In genomic region chr22:38419864-38420172, GRCh38 we compare ENCODE assay signal across 27 cellular contexts. TPM values are rescaled to one million over a fixed set of nuclear protein-coding genes. Genes with fewer than 3 reads are reported as not detected.
DNase-seq lines count a peak whose midpoint lies in the region; ATAC-seq, FAIRE-seq and TF ChIP-seq lines count a peak whose summit lies in the region.
"Had no signal": no experiment of that assay in that cellular context is flagged by ENCODE, and none has a peak within 500 bp of the region (broad histone marks: within the 10 kb centered on the region; RNA-seq: fewer than 3 reads in every experiment).

No MANE protein-coding gene starts in this region.

- no peaks in the 10 kb centered on the region for H3K36me3 Mint-ChIP-seq in GM23338 (ENCODE audit: low read depth)

- no peak overlapping the region for H4K91ac ChIP-seq in H1 (replicated peaks; ENCODE audit: insufficient read length, low read length)

- H3K56ac ChIP-seq in H1 (replicated peaks; ENCODE audit: insufficient read length, low read depth, low read length) = no peak overlapping the region

- H4K8ac ChIP-seq in H1 (ENCODE audit: extremely low read depth, insufficient read depth, low read length) = no peak overlapping the region

- H2BK5ac ChIP-seq in H1 (ENCODE audit: low read depth, low read length) = 0 out of 2 replicates have a peak overlapping the region, but pooled peaks have one; percentile 13

- CTCF ChIA-PET in HEK293 (lab: Yijun Ruan, JAX) (interaction anchor here (1.4 kb wide), 1 partner anchor 8 kb away, joined by 3 read pairs; no protein-coding TSS in a partner anchor), H1 (lab: Charles Lee; ENCODE audit: partially characterized antibody) (interaction anchor here (0.6 to 2.8 kb wide), 8 partner anchors 8 to 1140 kb away, joined by 3 to 14 read pairs (median 3); partner anchors contain the start of gene KDELR3)

- H3K23me2 ChIP-seq in H1 (ENCODE audit: low read depth, low read length) = 0 out of 2 replicates have a peak, but pooled peaks cover 3% of the 10 kb centered on the region

- intact Hi-C loops in psoas muscle (cut with DNase I) = loop anchor here in 1 of 2 donors (10.0 kb wide), 1 partner anchor 155 kb away; the partner anchor contains the start of gene DMC1

- H3K4me2 ChIP-seq in GM23338 (no peak overlapping the region), H1 (ENCODE audit: insufficient read depth in 1 of 2, low read depth in 2 of 2, low read length in 2 of 2) (no peak overlapping the region), osteoblast (ENCODE audit: insufficient read depth, low read length) (no peak overlapping the region)
- H3K4me2 ChIP-seq: A549 had no signal

- H3K27me3 Mint-ChIP-seq in GM23338 (ENCODE audit: insufficient read depth, low read depth, poor library complexity) = peaks cover 20% of the 10 kb centered on the region
- H3K27me3 Mint-ChIP-seq: CD4-positive, alpha-beta T cell had no signal

- TF ChIP-seq CTCF in GM23338 (conservative IDR thresholded peaks at IDR 0.05; ENCODE audit: low read depth in 2 of 2) = no peak
- no peak for TF ChIP-seq CTCF in HEK293 (tag by site-specific recombination; IDR thresholded peaks at IDR 0.05)
- no peak for TF ChIP-seq CTCF in H1 (IDR thresholded peaks at IDR 0.05; ENCODE audit: control extremely low read depth in 1 of 3, insufficient read depth in 1 of 3, low read depth in 1 of 3, low read length in 3 of 3)
- no peak for TF ChIP-seq CTCF in osteoblast (IDR thresholded peaks at IDR 0.05; ENCODE audit: extremely low read depth, low read depth, low read length)
- no peak for TF ChIP-seq CTCF in psoas muscle (IDR thresholded peaks at IDR 0.05)
- TF ChIP-seq CTCF in omental fat pad (IDR thresholded peaks at IDR 0.05) = no peak

- no peak for DNase-seq in GM23338 (ENCODE audit: low spot score)
- no peak for DNase-seq in H1 (ENCODE audit: low read depth in 1 of 2, low spot score in 2 of 2)
- peak; percentile 31 for DNase-seq in osteoblast (ENCODE audit: insufficient read length, low spot score, missing footprints)
- DNase-seq in psoas muscle = no peak
- no peak for DNase-seq in omental fat pad (ENCODE audit: low spot score)
- DNase-seq: AML-193; CD4-positive, alpha-beta T cell; DMS53; EL; GDM1; Kasumi-1; NCI-H1092 treated with DMSO at 0.1 percent for 48 hours; NCI-H1436; NCI-H187; NCI-H2081 treated with DMSO at 0.1 percent for 48 hours; NCI-H2171; NCI-H226; NCI-H510A; RPMI8226; SIG-M5 had no signal

- H3K9me3 Mint-ChIP-seq in GM23338 = no peaks in the 10 kb centered on the region
- H3K9me3 Mint-ChIP-seq: CD4-positive, alpha-beta T cell had no signal

- H3K4me1 ChIP-seq in GM23338 (ENCODE audit: insufficient read depth) (peaks cover 7% of the 10 kb centered on the region), HEK293 (ENCODE audit: control insufficient read depth, insufficient read depth, low read length) (no peaks in the 10 kb centered on the region), H1 (replicated peaks in 1 of 4; ENCODE audit: control insufficient read depth in 3 of 4, insufficient read depth in 4 of 4, low read length in 3 of 4) (peaks cover 3 to 33% (median 12%) of the 10 kb centered on the region in 4 experiments; a peak in 6 of 7 replicates), osteoblast (ENCODE audit: insufficient read depth, low read length) (no peaks in the 10 kb centered on the region), psoas muscle (no peaks in the 10 kb centered on the region)
- H3K4me1 ChIP-seq: A549 had no signal

- no peak overlapping the region; the same call in 1 of the 2 replicates for H2BK15ac ChIP-seq in H1 (ENCODE audit: low read length)

- H3F3A ChIP-seq in GM23338 (replicated peaks; ENCODE audit: low read depth) = 0 out of 2 replicates have a peak, but pooled peaks cover 2% of the 10 kb centered on the region

- H3K9me3 ChIP-seq in HEK293 (ENCODE audit: control insufficient read depth, insufficient read depth, low read depth, low read length) = no peaks in the 10 kb centered on the region
- H3K9me3 ChIP-seq in H1 (ENCODE audit: insufficient read depth in 2 of 2, low read depth in 1 of 2, low read length in 1 of 2) = no peaks in the 10 kb centered on the region
- no peaks in the 10 kb centered on the region for H3K9me3 ChIP-seq in osteoblast (ENCODE audit: low read depth, low read length)
- no peaks in the 10 kb centered on the region for H3K9me3 ChIP-seq in psoas muscle
- H3K9me3 ChIP-seq: A549; BLaER1 treated with 17β-estradiol and CSF1 and Interleukin-3, amounts not matched to agents 10 nM and 100 nM had no signal

- TF ChIP-seq EP300 in H1 (IDR thresholded peaks at IDR 0.05; ENCODE audit: borderline replicate concordance in 1 of 2, low read depth in 2 of 2, low read length in 2 of 2) = no peak

- H3K27me3 ChIP-seq in GM23338 (ENCODE audit: insufficient read depth) (no peaks in the 10 kb centered on the region), H1 (replicated peaks in 1 of 4; ENCODE audit: control insufficient read depth in 3 of 4, extremely low read depth in 1 of 4, insufficient read depth in 3 of 4, low read length in 3 of 4) (no peaks in the 10 kb centered on the region), osteoblast (ENCODE audit: insufficient read depth, low read length) (no peaks in the 10 kb centered on the region), psoas muscle (ENCODE audit: insufficient read depth in 3 of 3, low read length in 2 of 3) (no peaks in the 10 kb centered on the region)
- H3K27me3 ChIP-seq: BLaER1 treated with 17β-estradiol and CSF1 and Interleukin-3, amounts not matched to agents 10 nM and 100 nM had no signal

- H2BK12ac ChIP-seq in H1 (ENCODE audit: low read depth, low read length) = 0 out of 2 replicates have a peak overlapping the region, but pooled peaks have one; percentile 55

- no peak overlapping the region; a peak in 2 of 7 replicates for H3K9ac ChIP-seq in H1 (replicated peaks in 1 of 4; ENCODE audit: extremely low read depth in 1 of 4, low read depth in 3 of 4, low read length in 3 of 4)

- H3K79me1 ChIP-seq in H1 (ENCODE audit: low read depth, low read length) = no peaks in the 10 kb centered on the region

- peak overlapping the region; percentile 62; the same call in 1 of the 2 replicates for H3K18ac ChIP-seq in H1 (ENCODE audit: extremely low read depth, low read length)

- H3K4me3 ChIP-seq in GM23338 (no peak overlapping the region), HEK293 (ENCODE audit: low read depth, low read length) (no peak overlapping the region), H1 (ENCODE audit: extremely low read depth in 1 of 4, insufficient read depth in 2 of 4, low read depth in 3 of 4, low read length in 4 of 4) (no peak overlapping the region), osteoblast (ENCODE audit: insufficient read depth, low read length) (no peak overlapping the region), psoas muscle (no peak overlapping the region)
- H3K4me3 ChIP-seq: A549; BLaER1 treated with 17β-estradiol and CSF1 and Interleukin-3, amounts not matched to agents 10 nM and 100 nM; SK-N-MC had no signal

- H4K5ac ChIP-seq in H1 (ENCODE audit: insufficient read length, low read depth, low read length) = no peak overlapping the region

- H3K14ac ChIP-seq in H1 (ENCODE audit: insufficient read length) = no peak overlapping the region

- FAIRE-seq in H1 (lab: Jason Lieb, UNC) = no peak
- FAIRE-seq: A549, GM12891 had no signal

- H3K27ac ChIP-seq in GM23338 (ENCODE audit: low read depth) (no peak overlapping the region), HEK293 (ENCODE audit: extremely low read depth, low read depth, low read length) (no peak overlapping the region), H1 (ENCODE audit: low read depth, low read length) (no peak overlapping the region), osteoblast (ENCODE audit: low read depth, low read length) (no peak overlapping the region), psoas muscle (no peak overlapping the region)
- H3K27ac ChIP-seq: A549; BLaER1 treated with 17β-estradiol and CSF1 and Interleukin-3, amounts not matched to agents 10 nM and 100 nM; SK-N-MC had no signal

- H3K23ac ChIP-seq in H1 (ENCODE audit: insufficient read length) = no peak overlapping the region

- ATAC-seq in GM23338 (no peak), psoas muscle (no peak), HG03432 (IDR thresholded peaks at IDR 0.05; ENCODE audit: unreplicated experiment) (no peak), omental fat pad (ENCODE audit: low FRiP score) (no peak)
- ATAC-seq: A549 had no signal

- H3K36me3 ChIP-seq in GM23338 (ENCODE audit: insufficient read depth) = no peaks in the 10 kb centered on the region
- H3K36me3 ChIP-seq in HEK293 (ENCODE audit: control insufficient read depth in 2 of 2, insufficient read depth in 1 of 2, low read length in 2 of 2) = no peaks in the 10 kb centered on the region
- no peaks in the 10 kb centered on the region for H3K36me3 ChIP-seq in H1 (ENCODE audit: control insufficient read depth in 2 of 4, insufficient read depth in 4 of 4, low read length in 3 of 4)
- no peaks in the 10 kb centered on the region for H3K36me3 ChIP-seq in osteoblast (ENCODE audit: insufficient read depth, low read length)
- no peaks in the 10 kb centered on the region for H3K36me3 ChIP-seq in psoas muscle (ENCODE audit: insufficient read depth in 1 of 2, low read depth in 1 of 2)
- H3K36me3 ChIP-seq: BLaER1 treated with 17β-estradiol and CSF1 and Interleukin-3, amounts not matched to agents 10 nM and 100 nM had no signal

- no peak for TF ChIP-seq RAD21 in H1 (IDR thresholded peaks at IDR 0.05 in 1 of 2, conservative IDR thresholded peaks at IDR 0.05 in 1 of 2; ENCODE audit: low read depth in 2 of 2, low read length in 2 of 2)

- H3K4ac ChIP-seq in H1 (replicated peaks; ENCODE audit: insufficient read length, low read depth, low read length) = no peak overlapping the region

- H3K9me2 ChIP-seq in GM23338 (ENCODE audit: insufficient read depth) = no peaks in the 10 kb centered on the region

- H3K27ac Mint-ChIP-seq in GM23338 = no peak overlapping the region
- H3K27ac Mint-ChIP-seq: CD4-positive, alpha-beta T cell had no signal

- no peaks in the 10 kb centered on the region for H3K79me2 ChIP-seq in GM23338 (replicated peaks; ENCODE audit: insufficient read depth)
- H3K79me2 ChIP-seq in H1 (ENCODE audit: control insufficient read depth in 1 of 2, insufficient read depth in 2 of 2, low read length in 2 of 2) = no peaks in the 10 kb centered on the region
- no peaks in the 10 kb centered on the region for H3K79me2 ChIP-seq in osteoblast (ENCODE audit: insufficient read depth, low read length)

- no peak for TF ChIP-seq POLR2A in H1 (IDR thresholded peaks at IDR 0.05; ENCODE audit: control extremely low read depth in 1 of 2, low read depth in 2 of 2, low read length in 2 of 2)

- peaks cover 36% of the 10 kb centered on the region for H3K4me1 Mint-ChIP-seq in GM23338

- POLR2A ChIA-PET in HEK293 (lab: Yijun Ruan, JAX) = interaction anchor here (0.8 kb wide), 1 partner anchor 17 kb away, joined by 3 read pairs; no protein-coding TSS in a partner anchor
- POLR2A ChIA-PET in H1 (lab: Charles Lee; ENCODE audit: partially characterized antibody) = interaction anchor here (0.7 to 2.7 kb wide), 7 partner anchors 10 to 262 kb away, joined by 3 to 9 read pairs (median 3); partner anchors contain the start of gene TOMM22

- H2BK120ac ChIP-seq in H1 (replicated peaks; ENCODE audit: low read depth, low read length) = no peak overlapping the region

- H2AFZ ChIP-seq in GM23338 (peak overlapping the region; percentile 52; the same call in 1 of the 2 replicates), H1 (ENCODE audit: low read length) (no peak overlapping the region), osteoblast (ENCODE audit: low read length) (no peak overlapping the region)

- 96% methylated on average over 8 of the region's 8 CpGs; no CpG with 5 or more reads in 1 of the 2 experiments for WGBS in H1 (ENCODE audit: extremely low coverage in 1 of 2, insufficient coverage in 1 of 2, insufficient read length in 1 of 2, insufficient replicate concordance in 2 of 2, low coverage in 1 of 2, low lambda C conversion rate in 2 of 2, missing lambda C conversion rate in 1 of 2), 2 experiments
- WGBS in psoas muscle, 3 donors = 63 to 72% (median 67%) methylated on average over 8 of the region's 8 CpGs

- no peak overlapping the region for H2BK20ac ChIP-seq in H1 (ENCODE audit: low read length)

- no peak overlapping the region for H2AK5ac ChIP-seq in H1 (ENCODE audit: low read depth, low read length)

- H4K20me1 ChIP-seq in GM23338 (replicated peaks; ENCODE audit: insufficient read depth) = no peaks in the 10 kb centered on the region
- no peaks in the 10 kb centered on the region for H4K20me1 ChIP-seq in H1 (replicated peaks in 1 of 2; ENCODE audit: control insufficient read depth in 1 of 2, insufficient read depth in 2 of 2, low read length in 2 of 2)
- H4K20me1 ChIP-seq in osteoblast (ENCODE audit: insufficient read depth, low read length) = no peaks in the 10 kb centered on the region

- H3K4me3 Mint-ChIP-seq in GM23338 = no peak overlapping the region
- H3K4me3 Mint-ChIP-seq: CD4-positive, alpha-beta T cell had no signal

RNA-seq across cellular contexts. Expression of gene KCNJ4, which starts 35.2 kb away (rescaled TPM):
- 1.3 TPM in 2 replicates for total RNA-seq in GM23338 (2014; rRNA removed; shearing (Covaris generic))
- 0.23 and 0.28 TPM in 2 replicates for polyA plus RNA-seq in GM23338 (2016; fragmentation: Nextera tagmentation; extraction: Ambion mirVana)
- total RNA-seq in H1 (2021; fragmentation: NEBNext Ultra II Directional; extraction: Animal tissue kit (Norgen Biotek cat#: 25700)) = 2.2 and 2.3 TPM in 2 replicates
- polyA plus RNA-seq in H1 (2011; rRNA removed) = 1.4 TPM in 2 replicates
- 1.3 TPM for polyA plus RNA-seq in H1 (2011; cell fraction: cytosol; rRNA removed)
- polyA plus RNA-seq in H1 (2011; cell fraction: nucleus; rRNA removed) = 1.2 TPM
- 1.0 to 3.7 TPM (median 2.6 TPM) in 4 replicates for polyA plus RNA-seq in H1 (2012, experiment 1 of 2)
- 1.2 TPM for polyA plus RNA-seq in H1 (2012, experiment 2 of 2)
- 1.2 TPM for polyA plus RNA-seq in H1 (2013, experiment 1 of 2)
- 1.3 TPM for polyA plus RNA-seq in H1 (2013, experiment 2 of 2)
- polyA minus RNA-seq in H1 (2011; rRNA and poly(A)+ RNA removed) = 0.41 TPM in 2 replicates
- polyA minus RNA-seq in H1 (2011; cell fraction: cytosol; rRNA and poly(A)+ RNA removed) = 1.8 TPM
- not detected for polyA minus RNA-seq in H1 (2011; cell fraction: nucleus; rRNA and poly(A)+ RNA removed)
- not detected in 2 replicates for total RNA-seq in osteoblast
- total RNA-seq in psoas muscle = not detected
- under 1 TPM in 1 of 3 donors, not detected in 2; 0.01 TPM for polyA plus RNA-seq in psoas muscle
- total RNA-seq in omental fat pad = under 1 TPM in 2 of 4 donors, not detected in 2; 0.28 to 0.84 TPM
- total RNA-seq: CD4-positive, alpha-beta T cell; HT-29 had no signal

RNA-seq across cellular contexts. Expression of gene KDELR3, which starts 48.1 kb away (rescaled TPM):
- 5.6 and 11.1 TPM in 2 replicates for total RNA-seq in GM23338 (2014; rRNA removed; shearing (Covaris generic))
- polyA plus RNA-seq in GM23338 (2016; fragmentation: Nextera tagmentation; extraction: Ambion mirVana) (5.7 and 7.8 TPM in 2 replicates), H1 (2011; rRNA removed) (8.0 and 13.0 TPM in 2 replicates), psoas muscle (1 to 10 TPM in 1 of 3 donors, under 1 TPM in 2; 0.53 to 1.1 (median 0.75) TPM)
- 7.8 and 7.9 TPM in 2 replicates for total RNA-seq in H1 (2021; fragmentation: NEBNext Ultra II Directional; extraction: Animal tissue kit (Norgen Biotek cat#: 25700))
- 7.9 TPM for polyA plus RNA-seq in H1 (2011; cell fraction: cytosol; rRNA removed)
- 4.4 TPM for polyA plus RNA-seq in H1 (2011; cell fraction: nucleus; rRNA removed)
- polyA plus RNA-seq in H1 (2012, experiment 1 of 2) = 6.7 to 7.7 TPM (median 7.3 TPM) in 4 replicates
- 4.7 TPM for polyA plus RNA-seq in H1 (2012, experiment 2 of 2)
- 14.5 TPM for polyA plus RNA-seq in H1 (2013, experiment 1 of 2)
- polyA plus RNA-seq in H1 (2013, experiment 2 of 2) = 19.3 TPM
- polyA minus RNA-seq in H1 (2011; rRNA and poly(A)+ RNA removed) = 7.5 and 13.4 TPM in 2 replicates
- polyA minus RNA-seq in H1 (2011; cell fraction: cytosol; rRNA and poly(A)+ RNA removed) = 3.1 TPM
- polyA minus RNA-seq in H1 (2011; cell fraction: nucleus; rRNA and poly(A)+ RNA removed) = 4.7 TPM
- total RNA-seq in osteoblast (142 and 161 TPM in 2 replicates), psoas muscle (1 to 10 TPM in 2 of 4 donors, under 1 TPM in 2; 0.80 to 1.9 (median 1.2) TPM), omental fat pad (10 to 100 TPM; 10.2 to 30.6 (median 15.1) TPM)
- total RNA-seq: CD4-positive, alpha-beta T cell had no signal
